In the genomic region with DNA sequence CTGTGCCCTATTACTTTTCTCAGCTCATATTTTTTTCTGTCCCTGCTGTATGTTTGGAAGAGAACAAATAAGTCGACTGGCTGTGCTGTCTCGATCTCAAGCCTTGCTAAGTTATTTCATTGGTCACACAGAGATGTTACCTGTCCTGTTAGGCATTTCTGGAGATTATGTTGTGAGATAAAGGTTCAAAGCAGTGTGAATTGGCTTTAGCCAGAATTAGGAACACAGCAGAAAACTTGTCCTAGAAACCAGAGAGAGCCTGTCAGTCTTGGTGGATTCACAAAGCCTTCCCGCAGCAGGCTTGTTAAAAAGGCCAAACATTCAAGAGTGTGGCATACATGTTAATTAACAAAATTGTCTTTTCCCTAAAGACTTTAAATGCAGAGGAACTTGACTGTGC, we compare ENCODE assay signal across 12 cellular contexts. TPM values are rescaled to one million over a fixed set of nuclear protein-coding genes. Genes with fewer than 3 reads are reported as not detected.
DNase-seq lines count a peak whose midpoint lies in the region; ATAC-seq, FAIRE-seq and TF ChIP-seq lines count a peak whose summit lies in the region.
"Had no signal": no experiment of that assay in that cellular context is flagged by ENCODE, and none has a peak within 500 bp of the region (broad histone marks: within the 10 kb centered on the region; RNA-seq: fewer than 3 reads in every experiment).

No MANE protein-coding gene starts in this region.

- peaks cover 14% of the 10 kb centered on the region for H3K4me1 ChIP-seq in IMR-90 (ENCODE audit: control insufficient read depth, insufficient read depth, low read length)
- peaks cover 48% of the 10 kb centered on the region for H3K4me1 ChIP-seq in astrocyte (ENCODE audit: insufficient read depth, low read length)
- peaks cover 7 to 45% (median 18%) of the 10 kb centered on the region in 4 donors for H3K4me1 ChIP-seq in liver (ENCODE audit: control insufficient read depth in 4 of 4, insufficient read depth in 4 of 4, low read length in 3 of 4)

- H3K23ac ChIP-seq in IMR-90 (ENCODE audit: low read depth, low read length), result no peak overlapping the region

- H4K5ac ChIP-seq in IMR-90 (ENCODE audit: low read depth, low read length), result no peak overlapping the region

- H3K9ac ChIP-seq in IMR-90 (ENCODE audit: low read depth, low read length) (no peak overlapping the region), astrocyte (ENCODE audit: low read length) (peak overlapping the region; percentile 10), liver (ENCODE audit: low read depth in 1 of 2, low read length in 2 of 2) (peak overlapping the region in 1 of 2 donors; percentile 93)

- H2BK120ac ChIP-seq in IMR-90 (ENCODE audit: low read depth, low read length), result no peak overlapping the region

- POLR2A ChIA-PET in IMR-90 (lab: Charles Lee; ENCODE audit: unreplicated experiment), result no interaction called here
- POLR2A ChIA-PET in T-cell (lab: Charles Lee), result no interaction called here

- H3K36me3 Mint-ChIP-seq in astrocyte (ENCODE audit: low read depth, unreplicated experiment) (peaks cover 5% of the 10 kb centered on the region), T-cell (peaks cover 37% of the 10 kb centered on the region)
- H3K36me3 Mint-ChIP-seq in stimulated activated effector memory CD8-positive, alpha-beta T cell treated with anti-CD3 and anti-CD28 coated beads, Interleukin-12 subunit alpha, Interleukin-12 subunit beta, amount 100 ng/mL, for 72 hours, result peaks cover 29% of the 10 kb centered on the region

- no peak overlapping the region for H2AK9ac ChIP-seq in IMR-90 (replicated peaks; ENCODE audit: low read depth, low read length, poor library complexity)

- H3K79me1 ChIP-seq in IMR-90 (ENCODE audit: low read depth in 1 of 2, low read length in 2 of 2), result peaks cover 50 to 70% of the 10 kb centered on the region in 2 experiments; a peak in 3 of 4 replicates

- CTCF ChIA-PET in IMR-90 (lab: Yijun Ruan, JAX) (interaction anchor here (1.9 kb wide), 1 partner anchor 58 kb away, joined by 4 read pairs; no protein-coding TSS in a partner anchor), T-cell (lab: Charles Lee) (interaction anchor here in 1 of 2 donors (1.0 to 1.8 kb wide), 3 partner anchors 15 to 64 kb away, joined by 4 to 5 read pairs (median 5); no protein-coding TSS in a partner anchor)

- no peak overlapping the region for H3K56ac ChIP-seq in IMR-90 (ENCODE audit: extremely low read depth, insufficient read depth, low read length)

- H4K20me1 ChIP-seq in IMR-90 (ENCODE audit: insufficient read depth, low read length), result no peaks in the 10 kb centered on the region
- peaks cover 9% of the 10 kb centered on the region for H4K20me1 ChIP-seq in astrocyte (ENCODE audit: insufficient read depth, low read length)

- H3K27ac Mint-ChIP-seq in astrocyte (ENCODE audit: unreplicated experiment) (peak overlapping the region; percentile 75), T-cell (peak overlapping the region in 1 of 2 donors; percentile 23)
- peak overlapping the region; percentile 67 for H3K27ac Mint-ChIP-seq in stimulated activated effector memory CD8-positive, alpha-beta T cell treated with anti-CD3 and anti-CD28 coated beads, Interleukin-12 subunit alpha, Interleukin-12 subunit beta, amount 100 ng/mL, for 72 hours
- H3K27ac Mint-ChIP-seq: mesothelial cell of epicardium had no signal

- H3K4ac ChIP-seq in IMR-90 (ENCODE audit: low read depth, low read length), result peak overlapping the region; percentile 16; the same call in 1 of the 2 replicates

- H3K36me3 ChIP-seq in IMR-90 (ENCODE audit: control insufficient read depth, insufficient read depth, low read length) (peaks cover 10% of the 10 kb centered on the region), astrocyte (ENCODE audit: insufficient read depth, low read length) (peaks cover 4% of the 10 kb centered on the region), liver (ENCODE audit: control insufficient read depth in 4 of 4, insufficient read depth in 3 of 4, low read depth in 1 of 4, low read length in 3 of 4) (peaks cover 5 to 21% (median 13%) of the 10 kb centered on the region in 4 donors)

- intact Hi-C loops in IMR-90 (cut with micrococcal nuclease), result no loop called here

- H3K9me3 Mint-ChIP-seq in astrocyte (ENCODE audit: unreplicated experiment) (no peaks in the 10 kb centered on the region), T-cell (no peaks in the 10 kb centered on the region)
- no peaks in the 10 kb centered on the region for H3K9me3 Mint-ChIP-seq in stimulated activated effector memory CD8-positive, alpha-beta T cell treated with anti-CD3 and anti-CD28 coated beads, Interleukin-12 subunit alpha, Interleukin-12 subunit beta, amount 100 ng/mL, for 72 hours
- H3K9me3 Mint-ChIP-seq: mesothelial cell of epicardium had no signal

- no peak overlapping the region for H2AFZ ChIP-seq in IMR-90 (replicated peaks; ENCODE audit: low read length, poor library complexity)
- H2AFZ ChIP-seq in astrocyte (ENCODE audit: low read depth, low read length), result no peak overlapping the region

- H3K14ac ChIP-seq in IMR-90 (replicated peaks; ENCODE audit: low read depth, low read length), result no peak overlapping the region

- H3K4me3 ChIP-seq in IMR-90 (ENCODE audit: insufficient read depth, low read depth, low read length) (no peak overlapping the region), astrocyte (ENCODE audit: insufficient read depth, low read depth, low read length) (no peak overlapping the region), liver (ENCODE audit: low read depth in 1 of 3, low read length in 3 of 3) (no peak overlapping the region)

- DNase-seq in IMR-90, result no peak
- no peak for DNase-seq in astrocyte (ENCODE audit: low read depth)
- no peak for DNase-seq in stimulated activated effector memory CD8-positive, alpha-beta T cell treated with anti-CD3 and anti-CD28 coated beads, Interleukin-12 subunit alpha, Interleukin-12 subunit beta, amount 100 ng/mL, for 72 hours (ENCODE audit: low spot score in 2 of 2)
- no peak for DNase-seq in T-cell
- DNase-seq in D721Med (ENCODE audit: insufficient read length, low spot score), result no peak
- no peak for DNase-seq in activated gamma-delta T cell (lab: John Stamatoyannopoulos, UW)
- no peak for DNase-seq in HK-2 (ENCODE audit: unreplicated experiment)
- DNase-seq: COR-L47, NCI-H1436 treated with DMSO at 0.1 percent for 48 hours, T-helper 1 cell had no signal

- TF ChIP-seq POLR2A in IMR-90 (IDR thresholded peaks at IDR 0.05; ENCODE audit: low read depth, low read length), result no peak

- H3K27me3 ChIP-seq in IMR-90 (ENCODE audit: control insufficient read depth, insufficient read depth, low read length) (no peaks in the 10 kb centered on the region), astrocyte (ENCODE audit: insufficient read depth, low read length) (no peaks in the 10 kb centered on the region), liver (ENCODE audit: control insufficient read depth in 4 of 4, insufficient read depth in 4 of 4, low read length in 3 of 4) (no peaks in the 10 kb centered on the region)

- H3K18ac ChIP-seq in IMR-90 (ENCODE audit: low read depth, low read length), result no peak overlapping the region

- no peak overlapping the region for H3K27ac ChIP-seq in IMR-90 (ENCODE audit: insufficient read depth, low read length)
- peak overlapping the region; percentile 51 for H3K27ac ChIP-seq in astrocyte (ENCODE audit: low read depth, low read length)
- H3K27ac ChIP-seq in liver (ENCODE audit: low read depth in 1 of 2, low read length in 2 of 2), result peak overlapping the region; percentile 91 to 96

- TF ChIP-seq CTCF in IMR-90 (conservative IDR thresholded peaks at IDR 0.05; ENCODE audit: low read depth, low read length) (no peak), astrocyte (IDR thresholded peaks at IDR 0.05; ENCODE audit: insufficient read depth, low read depth, low read length) (no peak), liver (IDR thresholded peaks at IDR 0.05; ENCODE audit: low read depth, low read length, missing input control) (no peak), D721Med (IDR thresholded peaks at IDR 0.05; ENCODE audit: insufficient read depth, missing control alignments) (no peak)

- H2BK5ac ChIP-seq in IMR-90 (ENCODE audit: low read depth, low read length, poor library complexity, severe bottlenecking), result no peak overlapping the region

- no CpG with 5 or more reads among the region's 3 CpGs for WGBS in IMR-90 (ENCODE audit: extremely low coverage in 2 of 2, insufficient read length in 1 of 2), 2 experiments
- WGBS in liver, result 84% methylated on average over 3 of the region's 3 CpGs

- in situ Hi-C loops in IMR-90 (cut with MboI; ENCODE audit: low sequenced_read_pairs), result no loop called here

- ATAC-seq in IMR-90 (ENCODE audit: low read depth), result no peak
- ATAC-seq in stimulated activated effector memory CD8-positive, alpha-beta T cell treated with anti-CD3 and anti-CD28 coated beads, Interleukin-12 subunit alpha, Interleukin-12 subunit beta, amount 100 ng/mL, for 72 hours, result no peak
- no peak for ATAC-seq in T-cell (replicated peaks in 1 of 4)

- H3K4me3 Mint-ChIP-seq in astrocyte (ENCODE audit: unreplicated experiment), result no peak overlapping the region
- no peak overlapping the region for H3K4me3 Mint-ChIP-seq in stimulated activated effector memory CD8-positive, alpha-beta T cell treated with anti-CD3 and anti-CD28 coated beads, Interleukin-12 subunit alpha, Interleukin-12 subunit beta, amount 100 ng/mL, for 72 hours
- H3K4me3 Mint-ChIP-seq in T-cell, result no peak overlapping the region
- H3K4me3 Mint-ChIP-seq: mesothelial cell of epicardium had no signal

- TF ChIP-seq RAD21 in IMR-90 (IDR thresholded peaks at IDR 0.05; ENCODE audit: low read length) (no peak), liver (IDR thresholded peaks at IDR 0.05) (no peak)

- BruUV-seq in IMR-90 (replicated peaks; lab: Mats Ljungman, UMichigan), result no TSS peak

- no peak overlapping the region for H4K91ac ChIP-seq in IMR-90 (ENCODE audit: insufficient read depth, low read depth, low read length)

- H3K4me1 Mint-ChIP-seq in astrocyte (ENCODE audit: low read depth, unreplicated experiment) (peaks cover 43% of the 10 kb centered on the region), T-cell (peaks cover 26 to 32% (median 30%) of the 10 kb centered on the region in 3 donors)
- H3K4me1 Mint-ChIP-seq in stimulated activated effector memory CD8-positive, alpha-beta T cell treated with anti-CD3 and anti-CD28 coated beads, Interleukin-12 subunit alpha, Interleukin-12 subunit beta, amount 100 ng/mL, for 72 hours, result peaks cover 20% of the 10 kb centered on the region

- no peak overlapping the region for H2BK15ac ChIP-seq in IMR-90 (ENCODE audit: low read depth, low read length)

- H3K4me2 ChIP-seq in IMR-90 (ENCODE audit: low read depth, low read length) (no peak overlapping the region), astrocyte (ENCODE audit: low read length) (peak overlapping the region; percentile 53)

- H3K9me3 ChIP-seq in IMR-90 (ENCODE audit: control insufficient read depth, insufficient read depth, low read length) (no peaks in the 10 kb centered on the region), astrocyte (ENCODE audit: insufficient read depth, low read depth, low read length) (no peaks in the 10 kb centered on the region), liver (ENCODE audit: control insufficient read depth in 4 of 4, low read length in 3 of 4) (no peaks in the 10 kb centered on the region)

- peaks cover 21% of the 10 kb centered on the region for H3K9me1 ChIP-seq in IMR-90 (ENCODE audit: insufficient read depth, low read length)

- H4K8ac ChIP-seq in IMR-90 (ENCODE audit: low read depth in 2 of 2, low read length in 2 of 2), result no peak overlapping the region

- H2BK20ac ChIP-seq in IMR-90 (ENCODE audit: low read depth, low read length), result no peak overlapping the region; the same call in 1 of the 2 replicates

- dilution Hi-C loops in IMR-90 (cut with HindIII; ENCODE audit: low sequenced_read_pairs, unreplicated experiment), result no loop called here

- no peak for FAIRE-seq in astrocyte (lab: Jason Lieb, UNC)
- no peak for FAIRE-seq in D721Med (lab: Jason Lieb, UNC)

- no peak overlapping the region for H2AK5ac ChIP-seq in IMR-90 (ENCODE audit: low read depth, low read length)

- peaks cover 27% of the 10 kb centered on the region for H3K79me2 ChIP-seq in astrocyte (ENCODE audit: insufficient read depth, low read length)

- no peaks in the 10 kb centered on the region for H3K27me3 Mint-ChIP-seq in astrocyte (ENCODE audit: low read depth, unreplicated experiment)
- no peaks in the 10 kb centered on the region for H3K27me3 Mint-ChIP-seq in T-cell

RNA-seq across cellular contexts. Expression of gene ABHD2, which starts 25.0 kb away (rescaled TPM):
- total RNA-seq in IMR-90 (2012; rRNA removed) (56.9 and 62.9 TPM in 2 replicates), astrocyte (41.3 and 50.3 TPM in 2 replicates), liver (100 to 1,000 TPM in 1 of 2 donors, 10 to 100 TPM in 1; 34.6 to 663 TPM), T-cell (10 to 100 TPM; 52.5 to 70.8 (median 58.5) TPM)
- polyA plus RNA-seq in IMR-90 (2012; rRNA removed) (29.4 and 31.2 TPM in 2 replicates), liver (10 to 100 TPM; 58.8 to 71.5 TPM)
- polyA plus RNA-seq in IMR-90 (2012; cell fraction: cytosol; rRNA removed), result 5.6 and 10.7 TPM in 2 replicates
- polyA plus RNA-seq in IMR-90 (2012; cell fraction: nucleus; rRNA removed; ENCODE audit: low replicate concordance), result 13.8 and 16.1 TPM in 2 replicates
